8 cellular contexts compared by ENCODE assay signal in the genomic region with DNA sequence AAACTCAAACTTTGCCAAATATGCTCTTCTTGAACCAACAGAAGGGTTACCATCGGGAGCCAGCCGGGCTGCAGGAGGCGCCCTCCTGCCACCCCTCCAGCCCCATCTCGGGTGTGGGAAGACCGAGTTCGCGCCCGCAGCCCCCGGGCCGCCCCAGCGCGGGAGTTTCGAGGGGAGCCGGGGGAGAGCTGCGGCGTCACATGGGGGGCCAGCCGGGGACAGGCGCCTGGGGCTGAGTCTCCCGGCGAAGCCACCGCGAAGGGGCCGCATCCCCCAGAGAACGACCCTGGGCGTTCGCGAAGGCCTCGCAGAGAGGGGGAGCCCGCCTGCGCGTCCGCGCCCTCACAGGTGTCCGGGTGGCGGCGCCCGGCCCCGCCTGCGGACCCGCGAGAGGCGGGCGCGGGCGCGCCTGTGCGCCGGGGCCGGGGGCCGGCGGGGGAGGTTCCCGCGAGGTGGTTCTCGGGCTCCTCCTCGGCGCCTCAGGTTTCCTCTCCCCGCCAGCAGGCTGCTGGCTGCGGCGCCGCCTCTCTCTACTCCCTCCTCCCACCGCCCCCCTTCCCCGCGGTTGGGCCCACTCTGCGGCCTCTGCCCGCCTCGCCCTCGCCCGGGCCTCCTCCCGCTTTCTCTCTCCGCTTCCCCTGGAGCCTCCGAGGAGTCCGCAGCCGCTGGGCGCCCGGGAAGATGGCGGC. TPM values are rescaled to one million over a fixed set of nuclear protein-coding genes. Genes with fewer than 3 reads are reported as not detected.
DNase-seq lines count a peak whose midpoint lies in the region; ATAC-seq, FAIRE-seq and TF ChIP-seq lines count a peak whose summit lies in the region.

A gene with protein sequence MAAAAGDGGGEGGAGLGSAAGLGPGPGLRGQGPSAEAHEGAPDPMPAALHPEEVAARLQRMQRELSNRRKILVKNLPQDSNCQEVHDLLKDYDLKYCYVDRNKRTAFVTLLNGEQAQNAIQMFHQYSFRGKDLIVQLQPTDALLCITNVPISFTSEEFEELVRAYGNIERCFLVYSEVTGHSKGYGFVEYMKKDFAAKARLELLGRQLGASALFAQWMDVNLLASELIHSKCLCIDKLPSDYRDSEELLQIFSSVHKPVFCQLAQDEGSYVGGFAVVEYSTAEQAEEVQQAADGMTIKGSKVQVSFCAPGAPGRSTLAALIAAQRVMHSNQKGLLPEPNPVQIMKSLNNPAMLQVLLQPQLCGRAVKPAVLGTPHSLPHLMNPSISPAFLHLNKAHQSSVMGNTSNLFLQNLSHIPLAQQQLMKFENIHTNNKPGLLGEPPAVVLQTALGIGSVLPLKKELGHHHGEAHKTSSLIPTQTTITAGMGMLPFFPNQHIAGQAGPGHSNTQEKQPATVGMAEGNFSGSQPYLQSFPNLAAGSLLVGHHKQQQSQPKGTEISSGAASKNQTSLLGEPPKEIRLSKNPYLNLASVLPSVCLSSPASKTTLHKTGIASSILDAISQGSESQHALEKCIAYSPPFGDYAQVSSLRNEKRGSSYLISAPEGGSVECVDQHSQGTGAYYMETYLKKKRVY (plus strand): TSS at position 584 of the 689 bp plus-strand sequence. CDS start 98 bp downstream, at position 682.

- TF ChIP-seq CTCF in WI38 (IDR thresholded peaks at IDR 0.05; ENCODE audit: low read depth, low read length) (peak; percentile 45; the same call in 1 of the 2 replicates), bronchial epithelial cell (IDR thresholded peaks at IDR 0.05; ENCODE audit: insufficient read depth, low read length, severe bottlenecking) (peak; percentile 57), spleen (IDR thresholded peaks at IDR 0.05 in 8 of 11, conservative IDR thresholded peaks at IDR 0.05 in 3 of 11) (peak in 7 of 11 experiments; percentile 29 to 65 (median 48))

- no peak for TF ChIP-seq POLR2A in spleen (IDR thresholded peaks at IDR 0.05)

- H3K4me3 ChIP-seq in WI38 (ENCODE audit: low read depth, low read length): peak within 1 kb of the TSS; percentile 66
- H3K4me3 ChIP-seq in bronchial epithelial cell (ENCODE audit: low read depth, low read length): peak within 1 kb of the TSS; percentile 80
- peak within 1 kb of the TSS; percentile 53 to 77 (median 71) for H3K4me3 ChIP-seq in spleen

- H3K27me3 ChIP-seq in bronchial epithelial cell (ENCODE audit: control insufficient read depth, insufficient read depth, low read length) (no peaks in the 10 kb centered on the region), spleen (replicated peaks in 1 of 7) (peaks cover 0 to 4% (median 0%) of the 10 kb centered on the region in 7 donors)

- H3K9me3 ChIP-seq in spleen: no peaks in the 10 kb centered on the region

- no peak for ATAC-seq in HG02763 (IDR thresholded peaks at IDR 0.05; ENCODE audit: unreplicated experiment)

- peak; percentile 85 for DNase-seq in D341Med (ENCODE audit: low spot score)
- DNase-seq in GOT3 (lab: John Stamatoyannopoulos, UW): peak; percentile 17
- DNase-seq in NCI-H2029 treated with DMSO at 0.1 percent for 48 hours (lab: John Stamatoyannopoulos, UW): peak; percentile 75
- peak; percentile 28 for DNase-seq in bronchial epithelial cell (ENCODE audit: low read depth)
- DNase-seq in inferior parietal cortex (ENCODE audit: extremely low spot score): peak; percentile 22
- DNase-seq in spleen: peak; percentile 91

- intact Hi-C loops in spleen (cut with DNase I; ENCODE audit: low total_unique reads): no loop called here

- WGBS in spleen, 5 donors: 0 to 1% (median 0%) methylated on average over 33 to 76 of the region's 76 CpGs

- no peak for FAIRE-seq in bronchial epithelial cell (lab: Jason Lieb, UNC)

- peaks cover 0 to 48% (median 30%) of the 10 kb centered on the region in 6 donors for H3K4me1 ChIP-seq in spleen

- peak within 1 kb of the TSS; percentile 32 to 86 (median 77) for H3K27ac ChIP-seq in spleen

- H3K36me3 ChIP-seq in bronchial epithelial cell (ENCODE audit: control insufficient read depth, insufficient read depth, low read length) (no peaks in the 10 kb centered on the region), spleen (no peaks in the 10 kb centered on the region)

RNA-seq across cellular contexts. Expression of the gene that starts here (rescaled TPM):
- 5.3 and 6.4 TPM in 2 replicates for total RNA-seq in bronchial epithelial cell
- 10 to 100 TPM in 2 of 7 donors, 1 to 10 TPM in 5; 6.7 to 14.1 (median 9.1) TPM for total RNA-seq in spleen
- 1 to 10 TPM; 1.8 to 5.4 (median 2.0) TPM for polyA plus RNA-seq in spleen

Comparison
In these comparisons a context has a peak if more than half of its experiments do, and no peak if none do; other contexts are left out.
1. DNase-seq: peak in every context shown above with its lines; median percentile 91 in spleen; 85 in D341Med; 75 in NCI-H2029 treated with DMSO at 0.1 percent for 48 hours; 28 in bronchial epithelial cell; 22 in inferior parietal cortex; 17 in GOT3.